In the genomic region with DNA sequence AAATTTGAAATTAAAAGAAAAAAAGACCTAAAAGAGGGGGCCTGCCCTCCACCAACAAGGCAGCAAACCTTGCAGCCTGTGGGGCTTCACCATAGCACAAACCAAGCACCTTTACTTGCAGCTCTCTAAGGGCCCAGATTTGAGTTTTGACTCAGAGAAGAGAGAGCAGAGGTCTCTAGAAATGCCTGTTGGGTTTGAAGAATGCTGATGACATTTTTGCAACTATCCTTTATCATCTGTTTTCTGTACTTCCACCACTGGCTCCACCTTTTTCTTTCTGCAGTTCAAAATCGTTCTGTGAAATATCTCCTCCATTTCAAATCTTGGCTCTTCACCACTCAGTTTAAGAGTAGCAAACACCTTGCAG, we compare ENCODE assay signal across 10 cellular contexts.
A peak's percentile ranks its signal among the peaks of the same experiment; 100 is the strongest.
DNase-seq lines count a peak whose midpoint lies in the region; ATAC-seq, FAIRE-seq and TF ChIP-seq lines count a peak whose summit lies in the region.
"Had no signal": no experiment of that assay in that cellular context is flagged by ENCODE, and none has a peak within 500 bp of the region (broad histone marks: within the 10 kb centered on the region; RNA-seq: fewer than 3 reads in every experiment).

No MANE protein-coding gene starts in this region.

- intact Hi-C loops in HepG2 (cut with micrococcal nuclease; ENCODE audit: unreplicated experiment) (loop anchor here (5.0 to 10.0 kb wide), 2 partner anchors 82 to 244 kb away; a partner anchor contains a TSS), right lobe of liver (cut with DNase I) (no loop called here)
- intact Hi-C loops in activated T-helper 1 cell treated with anti-CD3 and anti-CD28 coated beads, Interleukin-12 subunit alpha, Interleukin-12 subunit beta, Interleukin-2, Interleukin-4 antibody, amounts not matched to agents 30 ng/mL and 10 ng/mL and 1 ng/mL, durations not matched to agents 14 hours and 24 hours and 36 hours (cut with micrococcal nuclease): loop anchor here (5.0 kb wide), 2 partner anchors 73 to 82 kb away; a partner anchor contains a TSS

- no peak for TF ChIP-seq RAD21 in HepG2 (CRISPR knock-in tag; IDR thresholded peaks at IDR 0.05)

- no peaks in the 10 kb centered on the region for H4K20me1 ChIP-seq in HepG2 (ENCODE audit: insufficient read depth, low read length)

- BruUV-seq in HepG2 (replicated peaks; lab: Mats Ljungman, UMichigan): no TSS peak

- WGBS in HepG2 (ENCODE audit: low lambda C conversion rate): 4% methylated on average over 1 of the region's 1 CpG
- WGBS in right lobe of liver (ENCODE audit: insufficient coverage, low coverage, low lambda C conversion rate, missing lambda C conversion rate): 30% methylated on average over 1 of the region's 1 CpG

- peak; percentile 12 for FAIRE-seq in HepG2 (lab: Jason Lieb, UNC)

- POLR2A ChIA-PET in HepG2 (lab: Yijun Ruan, JAX): no interaction called here

- no peaks in the 10 kb centered on the region for H3K36me3 Mint-ChIP-seq in activated T-helper 1 cell treated with anti-CD3 and anti-CD28 coated beads, Interleukin-12 subunit alpha, Interleukin-12 subunit beta, Interleukin-2, Interleukin-4 antibody, amounts not matched to agents 30 ng/mL and 10 ng/mL and 1 ng/mL, durations not matched to agents 14 hours and 24 hours and 36 hours (ENCODE audit: low read depth)

- H3K4me2 ChIP-seq in HepG2 (ENCODE audit: low read depth, low read length): peak overlapping the region; percentile 77

- H3K9me3 Mint-ChIP-seq in activated T-helper 1 cell treated with anti-CD3 and anti-CD28 coated beads, Interleukin-12 subunit alpha, Interleukin-12 subunit beta, Interleukin-2, Interleukin-4 antibody, amounts not matched to agents 30 ng/mL and 10 ng/mL and 1 ng/mL, durations not matched to agents 14 hours and 24 hours and 36 hours: no peaks in the 10 kb centered on the region

- TF ChIP-seq CTCF in HepG2 (CRISPR knock-in tag; IDR thresholded peaks at IDR 0.05): no peak
- no peak for TF ChIP-seq CTCF in right lobe of liver (IDR thresholded peaks at IDR 0.05)

- H3K27me3 Mint-ChIP-seq in activated T-helper 1 cell treated with anti-CD3 and anti-CD28 coated beads, Interleukin-12 subunit alpha, Interleukin-12 subunit beta, Interleukin-2, Interleukin-4 antibody, amounts not matched to agents 30 ng/mL and 10 ng/mL and 1 ng/mL, durations not matched to agents 14 hours and 24 hours and 36 hours (ENCODE audit: insufficient read depth): peaks cover 16% of the 10 kb centered on the region

- peaks cover 10% of the 10 kb centered on the region for H3K4me1 Mint-ChIP-seq in activated T-helper 1 cell treated with anti-CD3 and anti-CD28 coated beads, Interleukin-12 subunit alpha, Interleukin-12 subunit beta, Interleukin-2, Interleukin-4 antibody, amounts not matched to agents 30 ng/mL and 10 ng/mL and 1 ng/mL, durations not matched to agents 14 hours and 24 hours and 36 hours (ENCODE audit: low read depth)

- TF ChIP-seq EP300 in HepG2 (IDR thresholded peaks at IDR 0.05; ENCODE audit: low read depth in 2 of 2, low read length in 2 of 2) (no peak), HepG2 (CRISPR knock-in tag; IDR thresholded peaks at IDR 0.05; ENCODE audit: borderline replicate concordance) (no peak)

- H3K4me3 Mint-ChIP-seq in activated T-helper 1 cell treated with anti-CD3 and anti-CD28 coated beads, Interleukin-12 subunit alpha, Interleukin-12 subunit beta, Interleukin-2, Interleukin-4 antibody, amounts not matched to agents 30 ng/mL and 10 ng/mL and 1 ng/mL, durations not matched to agents 14 hours and 24 hours and 36 hours: peak overlapping the region; percentile 71

- TF ChIP-seq POLR2A in HepG2 (IDR thresholded peaks at IDR 0.05; ENCODE audit: insufficient read depth in 1 of 2, low read depth in 2 of 2, low read length in 2 of 2) (no peak), right lobe of liver (IDR thresholded peaks at IDR 0.05) (no peak)

- peaks cover 7% of the 10 kb centered on the region; the same call in 1 of the 2 replicates for H3K4me1 ChIP-seq in HepG2 (ENCODE audit: insufficient read depth, low read length)
- H3K4me1 ChIP-seq in right lobe of liver: no peaks in the 10 kb centered on the region
- peaks cover 10% of the 10 kb centered on the region for H3K4me1 ChIP-seq in iPS-20b (ENCODE audit: insufficient read depth, low read length)

- H3K27ac Mint-ChIP-seq in activated T-helper 1 cell treated with anti-CD3 and anti-CD28 coated beads, Interleukin-12 subunit alpha, Interleukin-12 subunit beta, Interleukin-2, Interleukin-4 antibody, amounts not matched to agents 30 ng/mL and 10 ng/mL and 1 ng/mL, durations not matched to agents 14 hours and 24 hours and 36 hours: no peak overlapping the region

- H3K9ac ChIP-seq in HepG2 (ENCODE audit: insufficient read depth, low read depth, low read length) (no peak overlapping the region; the same call in 1 of the 2 replicates), iPS-20b (ENCODE audit: low read depth, low read length) (peak overlapping the region; percentile 77; the same call in 1 of the 2 replicates)

- no peaks in the 10 kb centered on the region for H3K36me3 ChIP-seq in HepG2 (replicated peaks in 1 of 2; ENCODE audit: control insufficient read depth in 1 of 2, insufficient read depth in 2 of 2, low read length in 2 of 2)
- H3K36me3 ChIP-seq in right lobe of liver: no peaks in the 10 kb centered on the region
- no peaks in the 10 kb centered on the region for H3K36me3 ChIP-seq in iPS-20b (ENCODE audit: insufficient read depth, low read depth, low read length)

- no peak overlapping the region for H2AFZ ChIP-seq in HepG2 (ENCODE audit: low read length)

- H3K79me2 ChIP-seq in HepG2 (ENCODE audit: insufficient read depth, low read length): no peaks in the 10 kb centered on the region

- H3K9me3 ChIP-seq in HepG2 (ENCODE audit: low read length) (no peaks in the 10 kb centered on the region), right lobe of liver (no peaks in the 10 kb centered on the region), iPS-20b (ENCODE audit: insufficient read depth, low read depth, low read length) (no peaks in the 10 kb centered on the region)

- CTCF ChIA-PET in HepG2 (lab: Yijun Ruan, JAX; ENCODE audit: low intra/inter-chr PET ratio, low total read pairs): no interaction called here

- ATAC-seq in HepG2: no peak
- ATAC-seq in right lobe of liver: no peak

- in situ Hi-C loops in HepG2 (cut with HindIII; ENCODE audit: extremely low pct_ligation_motif_present, low pct_unique_long_range_greater_than_20kb): loop anchor here (5.0 kb wide), 1 partner anchor 82 kb away; a partner anchor contains a TSS

- peak overlapping the region; percentile 66 to 81 (median 80); a peak in 5 of 6 replicates for H3K4me3 ChIP-seq in HepG2 (replicated peaks in 1 of 3; ENCODE audit: insufficient read depth in 1 of 3, low read depth in 2 of 3, low read length in 3 of 3)
- H3K4me3 ChIP-seq in right lobe of liver: no peak overlapping the region
- H3K4me3 ChIP-seq in iPS-20b (ENCODE audit: low read length): peak overlapping the region; percentile 78; the same call in 1 of the 2 replicates

- H3K27me3 ChIP-seq in HepG2 (ENCODE audit: control insufficient read depth in 1 of 2, insufficient read depth in 2 of 2, low read length in 2 of 2) (peaks cover 3 to 14% of the 10 kb centered on the region in 2 experiments; a peak in 3 of 5 replicates), right lobe of liver (no peaks in the 10 kb centered on the region), iPS-20b (ENCODE audit: insufficient read depth, low read length) (peaks cover 26% of the 10 kb centered on the region)

- DNase-seq in HepG2 (ENCODE audit: low spot score): no peak
- no peak for DNase-seq in right lobe of liver
- no peak for DNase-seq in activated T-helper 1 cell treated with anti-CD3 and anti-CD28 coated beads, Interleukin-12 subunit alpha, Interleukin-12 subunit beta, Interleukin-2, Interleukin-4 antibody, amounts not matched to agents 30 ng/mL and 10 ng/mL and 1 ng/mL, durations not matched to agents 14 hours and 24 hours and 36 hours (ENCODE audit: low spot score)
- DNase-seq in LoVo (ENCODE audit: low spot score): no peak
- DNase-seq in NK-92 treated with Interleukin-12 subunit alpha and Interleukin-12 subunit beta, amount 100 ng/mL, for 24 hours (lab: John Stamatoyannopoulos, UW): no peak
- DNase-seq in middle frontal gyrus (ENCODE audit: extremely low spot score, low spot score): no peak
- no peak for DNase-seq in nucleus accumbens (lab: John Stamatoyannopoulos, UW)
- DNase-seq: activated CD4-positive, alpha-beta T cell treated with anti-CD3 and anti-CD28 coated beads for 1 hour; NCI-H524 treated with DMSO at 0.1 percent for 48 hours had no signal

- H3K27ac ChIP-seq in HepG2 (ENCODE audit: extremely low read length, insufficient read depth, low read length) (no peak overlapping the region), right lobe of liver (no peak overlapping the region), iPS-20b (ENCODE audit: low read length) (no peak overlapping the region)

TF ChIP-seq in HepG2, 621 proteins besides CTCF, POLR2A, EP300 and RAD21 (continues in another document):
- TF ChIP-seq HMG20A (CRISPR knock-in tag; IDR thresholded peaks at IDR 0.05; ENCODE audit: borderline replicate concordance) (no peak), MTF1 (CRISPR knock-in tag; IDR thresholded peaks at IDR 0.05) (no peak), KLF6 (CRISPR knock-in tag; IDR thresholded peaks at IDR 0.05) (no peak), PHF21A (CRISPR knock-in tag; IDR thresholded peaks at IDR 0.05) (no peak), ZNF652 (CRISPR knock-in tag; IDR thresholded peaks at IDR 0.05; ENCODE audit: borderline replicate concordance, low read depth) (no peak), CHCHD3 (CRISPR knock-in tag; IDR thresholded peaks at IDR 0.05) (no peak), KAT2B (IDR thresholded peaks at IDR 0.05; ENCODE audit: borderline replicate concordance, low read depth, low read length) (no peak), TOE1 (CRISPR knock-in tag; IDR thresholded peaks at IDR 0.05) (no peak)
- TF ChIP-seq, protein P1, sequence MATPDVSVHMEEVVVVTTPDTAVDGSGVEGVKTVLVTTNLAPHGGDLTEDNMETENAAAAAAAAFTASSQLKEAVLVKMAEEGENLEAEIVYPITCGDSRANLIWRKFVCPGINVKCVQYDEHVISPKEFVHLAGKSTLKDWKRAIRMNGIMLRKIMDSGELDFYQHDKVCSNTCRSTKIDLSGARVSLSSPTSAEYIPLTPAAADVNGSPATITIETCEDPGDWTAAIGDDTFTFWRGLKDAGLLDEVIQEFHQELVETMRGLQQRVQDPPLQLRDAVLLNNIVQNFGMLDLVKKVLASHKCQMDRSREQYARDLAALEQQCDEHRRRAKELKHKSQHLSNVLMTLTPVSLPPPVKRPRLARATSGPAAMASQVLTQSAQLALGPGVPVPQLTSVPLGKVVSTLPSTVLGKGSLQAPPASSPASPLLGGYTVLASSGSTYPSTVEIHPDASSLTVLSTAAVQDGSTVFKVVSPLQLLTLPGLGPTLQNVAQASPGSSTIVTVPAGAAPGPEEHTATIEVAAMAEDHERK (CRISPR knock-in tag; IDR thresholded peaks at IDR 0.05; ENCODE audit: low read depth): no peak

Comparison
In these comparisons a context has a peak if more than half of its experiments do, and no peak if none do; other contexts are left out.
1. H3K4me3 ChIP-seq: peak in HepG2 (3 of 3) and iPS-20b (single experiment); none in right lobe of liver (0 of 3).
2. intact Hi-C loops: an anchor here in HepG2 (5.0 to 10.0 kb wide) and activated T-helper 1 cell treated with anti-CD3 and anti-CD28 coated beads, Interleukin-12 subunit alpha, Interleukin-12 subunit beta, Interleukin-2, Interleukin-4 antibody, amounts not matched to agents 30 ng/mL and 10 ng/mL and 1 ng/mL, durations not matched to agents 14 hours and 24 hours and 36 hours (5.0 kb wide); none called in right lobe of liver.